16 cellular contexts compared by ENCODE assay signal in the genomic region with DNA sequence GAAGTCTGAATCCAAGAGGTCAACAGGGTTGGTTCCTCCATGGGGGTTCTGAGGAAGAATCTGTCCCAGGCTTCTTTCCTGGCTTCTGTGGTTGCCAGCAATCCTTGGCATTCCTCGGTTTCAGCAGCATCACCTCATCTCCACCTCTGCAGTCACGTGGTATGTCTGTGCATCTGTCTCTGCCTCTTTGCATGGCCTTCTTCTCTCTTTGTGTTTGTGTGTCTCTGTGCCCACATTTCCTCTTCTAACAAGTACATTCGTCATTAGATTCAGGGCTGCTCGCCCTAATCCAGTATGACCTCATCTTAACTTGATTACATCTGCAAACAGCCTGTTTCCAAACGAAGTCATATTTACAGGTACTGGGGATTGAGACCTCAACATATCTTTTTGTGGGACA.
DNase-seq lines count a peak whose midpoint lies in the region; ATAC-seq, FAIRE-seq and TF ChIP-seq lines count a peak whose summit lies in the region.
"Had no signal": no experiment of that assay in that cellular context is flagged by ENCODE, and none has a peak within 500 bp of the region (broad histone marks: within the 10 kb centered on the region; RNA-seq: fewer than 3 reads in every experiment).

No MANE protein-coding gene starts in this region.

- TF ChIP-seq CTCF in fibroblast of mammary gland (conservative IDR thresholded peaks at IDR 0.05; ENCODE audit: control insufficient read depth, insufficient read depth, low read depth, low read length), result no peak
- no peak for TF ChIP-seq CTCF in pancreas (IDR thresholded peaks at IDR 0.05)

- FAIRE-seq in pancreas (lab: Jason Lieb, UNC), result no peak

- no peaks in the 10 kb centered on the region for H3K9me3 ChIP-seq in SJCRH30 (replicated peaks)
- H3K9me3 ChIP-seq in pancreas, result no peaks in the 10 kb centered on the region
- H3K9me3 ChIP-seq: Peyer's patch, thoracic aorta had no signal

- H3K27me3 ChIP-seq in SJCRH30 (no peaks in the 10 kb centered on the region), pancreas (no peaks in the 10 kb centered on the region)
- H3K27me3 ChIP-seq: Peyer's patch had no signal

- H3K36me3 ChIP-seq in SJCRH30 (no peaks in the 10 kb centered on the region), pancreas (no peaks in the 10 kb centered on the region)
- H3K36me3 ChIP-seq: Peyer's patch, thoracic aorta had no signal

- H3K4me3 ChIP-seq in SJCRH30 (no peak overlapping the region), fibroblast of mammary gland (ENCODE audit: control insufficient read depth, low read depth, low read length) (no peak overlapping the region), pancreas (no peak overlapping the region)
- H3K4me3 ChIP-seq: Peyer's patch, thoracic aorta had no signal

- H3K4me1 ChIP-seq in SJCRH30, result peaks cover 22% of the 10 kb centered on the region
- H3K4me1 ChIP-seq in pancreas, result no peaks in the 10 kb centered on the region

- DNase-seq in DMS153 (lab: John Stamatoyannopoulos, UW) (peak; percentile 36), DMS153 treated with DMSO at 0.1 percent for 48 hours (lab: John Stamatoyannopoulos, UW; ENCODE audit: unreplicated experiment) (no peak), SJCRH30 (peak; percentile 83 to 86), fibroblast of mammary gland (ENCODE audit: low read depth) (peak; percentile 57), pancreas (no peak), T1000 (lab: John Stamatoyannopoulos, UW) (no peak), NCI-H2081 (lab: John Stamatoyannopoulos, UW) (no peak), NCI-H748 treated with DMSO at 0.1 percent for 48 hours (lab: John Stamatoyannopoulos, UW) (no peak)
- DNase-seq: activated CD4-positive, alpha-beta memory T cell treated with anti-CD3 and anti-CD28 coated beads for 36 hours; CD4-positive, alpha-beta memory T cell; NCI-H1048; NCI-H345; Peyer's patch had no signal

- ATAC-seq in pancreas, result peak; percentile 43 to 75 (median 52)
- ATAC-seq: activated T-helper 17 cell treated with anti-CD3 and anti-CD28 coated beads, Interleukin-2, amount 50 U/mL, for 72 hours had no signal

- 46 to 48% methylated on average over 5 of the region's 5 CpGs for WGBS in pancreas, 2 donors

- intact Hi-C loops in pancreas (cut with DNase I), result no loop called here

- H3K27ac ChIP-seq in SJCRH30 (peak overlapping the region; percentile 88), pancreas (no peak overlapping the region)
- H3K27ac ChIP-seq: 22Rv1, Peyer's patch, thoracic aorta had no signal

Comparison
In these comparisons a context has a peak if more than half of its experiments do, and no peak if none do; other contexts are left out.
1. DNase-seq: peak in DMS153 (single experiment), SJCRH30 (2 of 2) and fibroblast of mammary gland (single experiment); none in DMS153 treated with DMSO at 0.1 percent for 48 hours (single experiment), pancreas (0 of 6), T1000 (single experiment), NCI-H2081 (0 of 2) and NCI-H748 treated with DMSO at 0.1 percent for 48 hours (single experiment).